In genomic region chr10:15096661-15097010, GRCh38 we compare ENCODE assay signal across 1 cellular context.
TF ChIP-seq lines count a peak whose summit lies in the region.

No MANE protein-coding gene starts in this region.

TF ChIP-seq in IMR-90, 13 proteins besides CTCF, POLR2A, EP300 and RAD21 (continued from another document):
- no peak for TF ChIP-seq SMC3 (IDR thresholded peaks at IDR 0.05; ENCODE audit: low read depth, low read length)
- TF ChIP-seq FOS (IDR thresholded peaks at IDR 0.05; ENCODE audit: low read depth, low read length): no peak
- TF ChIP-seq, protein P1, sequence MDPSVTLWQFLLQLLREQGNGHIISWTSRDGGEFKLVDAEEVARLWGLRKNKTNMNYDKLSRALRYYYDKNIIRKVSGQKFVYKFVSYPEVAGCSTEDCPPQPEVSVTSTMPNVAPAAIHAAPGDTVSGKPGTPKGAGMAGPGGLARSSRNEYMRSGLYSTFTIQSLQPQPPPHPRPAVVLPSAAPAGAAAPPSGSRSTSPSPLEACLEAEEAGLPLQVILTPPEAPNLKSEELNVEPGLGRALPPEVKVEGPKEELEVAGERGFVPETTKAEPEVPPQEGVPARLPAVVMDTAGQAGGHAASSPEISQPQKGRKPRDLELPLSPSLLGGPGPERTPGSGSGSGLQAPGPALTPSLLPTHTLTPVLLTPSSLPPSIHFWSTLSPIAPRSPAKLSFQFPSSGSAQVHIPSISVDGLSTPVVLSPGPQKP (IDR thresholded peaks at IDR 0.05; ENCODE audit: borderline replicate concordance, low read depth, low read length): no peak
- TF ChIP-seq CEBPB (IDR thresholded peaks at IDR 0.05; ENCODE audit: low read depth, low read length): no peak
- no peak for TF ChIP-seq MXI1 (IDR thresholded peaks at IDR 0.05; ENCODE audit: borderline replicate concordance, low read depth, low read length)
- no peak for TF ChIP-seq BHLHE40 (IDR thresholded peaks at IDR 0.05; ENCODE audit: low read depth, low read length)
- TF ChIP-seq RFX5 (IDR thresholded peaks at IDR 0.05; ENCODE audit: low read depth, low read length): no peak
TF ChIP-seq in IMR-90: peak in this region for 0.
